ENCODE assay signal across 12 cellular contexts in genomic region chr16:50602531-50603205, GRCh38. TPM values are rescaled to one million over a fixed set of nuclear protein-coding genes. Genes with fewer than 3 reads are reported as not detected.
DNase-seq lines count a peak whose midpoint lies in the region; ATAC-seq and TF ChIP-seq lines count a peak whose summit lies in the region.
"Had no signal": no experiment of that assay in that cellular context is flagged by ENCODE, and none has a peak within 500 bp of the region (broad histone marks: within the 10 kb centered on the region; RNA-seq: fewer than 3 reads in every experiment).

No MANE protein-coding gene starts in this region.

- H3K9me3 ChIP-seq in BLaER1 (no peaks in the 10 kb centered on the region), Peyer's patch (no peaks in the 10 kb centered on the region), breast epithelium (no peaks in the 10 kb centered on the region)
- H3K9me3 ChIP-seq: right lobe of liver had no signal

- H3K9me3 Mint-ChIP-seq in nephron progenitor cell = no peaks in the 10 kb centered on the region

- in situ Hi-C loops in GM13977 (cut with MboI; ENCODE audit: low pct_unique_long_range_greater_than_20kb, low sequenced_read_pairs, unreplicated experiment) = no loop called here

- CTCF ChIA-PET in HEK293T (lab: Yijun Ruan, JAX) = no interaction called here

- H3K4me1 ChIP-seq in BLaER1 (peaks cover 26% of the 10 kb centered on the region), Peyer's patch (peaks cover 0 to 31% (median 0%) of the 10 kb centered on the region in 4 donors), breast epithelium (peaks cover 0 to 12% of the 10 kb centered on the region in 2 donors)
- H3K4me1 ChIP-seq: right lobe of liver had no signal

- H3K4me2 ChIP-seq in BLaER1 = peak overlapping the region; percentile 52

- H3K36me3 ChIP-seq in BLaER1 (no peaks in the 10 kb centered on the region), Peyer's patch (no peaks in the 10 kb centered on the region), breast epithelium (no peaks in the 10 kb centered on the region)
- H3K36me3 ChIP-seq: right lobe of liver had no signal

- ATAC-seq in GM21390 (IDR thresholded peaks at IDR 0.05; ENCODE audit: unreplicated experiment) = no peak

- H3K4me3 Mint-ChIP-seq in nephron progenitor cell = no peak overlapping the region

- intact Hi-C loops in breast epithelium (cut with DNase I; ENCODE audit: low total_unique reads) = no loop called here

- TF ChIP-seq CTCF in Peyer's patch (IDR thresholded peaks at IDR 0.05) (no peak), breast epithelium (IDR thresholded peaks at IDR 0.05) (no peak), nephron progenitor cell (IDR thresholded peaks at IDR 0.05) (no peak), GM13977 (IDR thresholded peaks at IDR 0.05; ENCODE audit: extremely low read depth, insufficient read depth, missing control alignments) (no peak)

- TF ChIP-seq POLR2A in Peyer's patch (IDR thresholded peaks at IDR 0.05) = no peak
- no peak for TF ChIP-seq POLR2A in breast epithelium (IDR thresholded peaks at IDR 0.05)

- peaks cover 3% of the 10 kb centered on the region for H3K27me3 Mint-ChIP-seq in nephron progenitor cell (ENCODE audit: low read depth, poor library complexity)

- H3K27ac Mint-ChIP-seq in nephron progenitor cell = peak overlapping the region; percentile 97

- DNase-seq in Peyer's patch = peak in 2 of 3 donors; percentile 29 to 70
- peak; percentile 80 to 88 for DNase-seq in breast epithelium (ENCODE audit: low spot score in 2 of 2)
- DNase-seq in nephron progenitor cell = no peak
- no peak for DNase-seq in HEK293T (ENCODE audit: extremely low spot score)
- no peak for DNase-seq in GM13977 (ENCODE audit: low spot score)
- DNase-seq in NCI-H82 treated with DMSO at 0.1 percent for 48 hours (lab: John Stamatoyannopoulos, UW; ENCODE audit: unreplicated experiment) = no peak
- DNase-seq: Calu3, hippocampal formation, NCI-H526 had no signal

- POLR2A ChIA-PET in HEK293T (lab: Yijun Ruan, JAX) = no interaction called here

- no peaks in the 10 kb centered on the region for H4K20me1 ChIP-seq in BLaER1

- no peak overlapping the region for H3K4me3 ChIP-seq in BLaER1
- H3K4me3 ChIP-seq in Peyer's patch = no peak overlapping the region
- H3K4me3 ChIP-seq in breast epithelium = peak overlapping the region in 1 of 3 donors; percentile 16
- H3K4me3 ChIP-seq: right lobe of liver had no signal

- no peaks in the 10 kb centered on the region for H3K27me3 ChIP-seq in BLaER1
- H3K27me3 ChIP-seq in Peyer's patch = no peaks in the 10 kb centered on the region
- H3K27me3 ChIP-seq in breast epithelium = no peaks in the 10 kb centered on the region
- H3K27me3 ChIP-seq: right lobe of liver had no signal

- H3K4me1 Mint-ChIP-seq in nephron progenitor cell = peaks cover 81% of the 10 kb centered on the region

- peak overlapping the region; percentile 34; the same call in 1 of the 2 replicates for H3K9ac ChIP-seq in BLaER1

- no peak overlapping the region for H3K27ac ChIP-seq in BLaER1
- H3K27ac ChIP-seq in Peyer's patch = peak overlapping the region in 2 of 4 donors; percentile 59 to 73
- peak overlapping the region in 1 of 2 donors; percentile 73 for H3K27ac ChIP-seq in breast epithelium
- H3K27ac ChIP-seq: right lobe of liver had no signal

- H3K36me3 Mint-ChIP-seq in nephron progenitor cell (ENCODE audit: low read depth) = peaks cover 1% of the 10 kb centered on the region

TF ChIP-seq in HEK293T, 16 proteins besides CTCF, POLR2A, EP300 and RAD21:
- TF ChIP-seq SUZ12 (IDR thresholded peaks at IDR 0.05) = no peak
- TF ChIP-seq L3MBTL2 (conservative IDR thresholded peaks at IDR 0.05) = no peak
- no peak for TF ChIP-seq SP1 (IDR thresholded peaks at IDR 0.05)
- TF ChIP-seq FOXA1 (IDR thresholded peaks at IDR 0.05) = no peak
- TF ChIP-seq ELF4 (IDR thresholded peaks at IDR 0.05) = no peak

RNA-seq across cellular contexts. Expression of gene NKD1, which starts 54.5 kb away (rescaled TPM):
- 1 to 10 TPM; 1.7 to 4.0 (median 3.4) TPM for total RNA-seq in Peyer's patch
- total RNA-seq in breast epithelium = 1 to 10 TPM; 1.3 to 5.0 (median 4.6) TPM

Comparison
In these comparisons a context has a peak if more than half of its experiments do, and no peak if none do; other contexts are left out.
1. DNase-seq: peak in Peyer's patch (2 of 3) and breast epithelium (2 of 2); none in nephron progenitor cell (single experiment), HEK293T (single experiment), GM13977 (single experiment) and NCI-H82 treated with DMSO at 0.1 percent for 48 hours (single experiment).